ENCODE assay signal across 17 cellular contexts in genomic region chr20:10731190-10731955, GRCh38. TPM values are rescaled to one million over a fixed set of nuclear protein-coding genes. Genes with fewer than 3 reads are reported as not detected.
A peak's percentile ranks its signal among the peaks of the same experiment; 100 is the strongest.
DNase-seq lines count a peak whose midpoint lies in the region; ATAC-seq and TF ChIP-seq lines count a peak whose summit lies in the region.
"Had no signal": no experiment of that assay in that cellular context is flagged by ENCODE, and none has a peak within 500 bp of the region (broad histone marks: within the 10 kb centered on the region; RNA-seq: fewer than 3 reads in every experiment).

No MANE protein-coding gene starts in this region.

- H2AFZ ChIP-seq in mammary epithelial cell (ENCODE audit: low read depth, low read length) (peak overlapping the region; percentile 23), mesenchymal stem cell (ENCODE audit: low read depth, low read length) (no peak overlapping the region)
- H2AFZ ChIP-seq: hepatocyte had no signal

- no peak overlapping the region for H3K4me3 Mint-ChIP-seq in progenitor cell of endocrine pancreas (ENCODE audit: low read depth)
- no peak overlapping the region for H3K4me3 Mint-ChIP-seq in glutamatergic neuron (ENCODE audit: unreplicated experiment)
- H3K4me3 Mint-ChIP-seq: activated T-helper 1 cell treated with anti-CD3 and anti-CD28 coated beads, Interleukin-12 subunit alpha, Interleukin-12 subunit beta, Interleukin-2, Interleukin-4 antibody, amounts not matched to agents 30 ng/mL and 10 ng/mL and 1 ng/mL, durations not matched to agents 14 hours and 24 hours and 36 hours; effector memory CD8-positive, alpha-beta T cell; naive thymus-derived CD8-positive, alpha-beta T cell had no signal

- H3K23ac ChIP-seq in mesenchymal stem cell (ENCODE audit: low read length in 2 of 2): no peak overlapping the region

- no peak overlapping the region for H4K91ac ChIP-seq in mesenchymal stem cell (ENCODE audit: low read length)

- H3K36me3 ChIP-seq in mammary epithelial cell (ENCODE audit: insufficient read depth, low read length): no peaks in the 10 kb centered on the region
- H3K36me3 ChIP-seq in mesenchymal stem cell (ENCODE audit: control insufficient read depth in 1 of 2, insufficient read depth in 2 of 2, low read depth in 1 of 2, low read length in 2 of 2): no peaks in the 10 kb centered on the region
- H3K36me3 ChIP-seq: ascending aorta, left ventricle myocardium inferior had no signal

- H3K27me3 Mint-ChIP-seq in progenitor cell of endocrine pancreas (no peaks in the 10 kb centered on the region), glutamatergic neuron (ENCODE audit: unreplicated experiment) (peaks cover 2% of the 10 kb centered on the region)

- dilution Hi-C loops in mammary epithelial cell (cut with HindIII; ENCODE audit: low sequenced_read_pairs): no loop called here

- peak overlapping the region; percentile 21 for H3K4me2 ChIP-seq in mammary epithelial cell (ENCODE audit: insufficient read depth, low read depth, low read length)
- no peak overlapping the region for H3K4me2 ChIP-seq in mesenchymal stem cell (ENCODE audit: low read length, poor library complexity, severe bottlenecking)
- H3K4me2 ChIP-seq: hepatocyte had no signal

- H3K4me1 Mint-ChIP-seq in progenitor cell of endocrine pancreas (ENCODE audit: low read depth): no peaks in the 10 kb centered on the region
- no peaks in the 10 kb centered on the region for H3K4me1 Mint-ChIP-seq in glutamatergic neuron (ENCODE audit: low read depth, unreplicated experiment)
- H3K4me1 Mint-ChIP-seq: naive thymus-derived CD8-positive, alpha-beta T cell had no signal

- H3K4ac ChIP-seq in mesenchymal stem cell (ENCODE audit: low read depth in 1 of 2, low read length in 2 of 2): no peak overlapping the region

- H2AK5ac ChIP-seq in mesenchymal stem cell (ENCODE audit: low read length, severe bottlenecking): no peak overlapping the region

- no peaks in the 10 kb centered on the region for H3K79me2 ChIP-seq in mammary epithelial cell (ENCODE audit: insufficient read depth, low read length)
- H3K79me2 ChIP-seq: hepatocyte had no signal

- H3K9ac ChIP-seq in mammary epithelial cell (ENCODE audit: insufficient read depth, low read length) (peak overlapping the region; percentile 40), mesenchymal stem cell (ENCODE audit: low read length) (peak overlapping the region; percentile 48)

- in situ Hi-C loops in mammary epithelial cell (cut with MboI; ENCODE audit: low sequenced_read_pairs in 2 of 2): no loop called here

- H4K20me1 ChIP-seq in mammary epithelial cell (ENCODE audit: insufficient read depth, low read length): no peaks in the 10 kb centered on the region

- H2BK15ac ChIP-seq in mesenchymal stem cell (ENCODE audit: low read depth, poor library complexity, severe bottlenecking): peak overlapping the region; percentile 4

- no peaks in the 10 kb centered on the region for H3K9me3 Mint-ChIP-seq in progenitor cell of endocrine pancreas (ENCODE audit: low read depth)
- H3K9me3 Mint-ChIP-seq in glutamatergic neuron (ENCODE audit: unreplicated experiment): no peaks in the 10 kb centered on the region

- intact Hi-C loops in mammary epithelial cell (cut with micrococcal nuclease): loop anchor here (5.0 to 10.0 kb wide), 4 partner anchors 177 to 621 kb away; no protein-coding TSS in a partner anchor

- H3K36me3 Mint-ChIP-seq in progenitor cell of endocrine pancreas (ENCODE audit: insufficient read depth) (no peaks in the 10 kb centered on the region), glutamatergic neuron (ENCODE audit: unreplicated experiment) (peaks cover 4% of the 10 kb centered on the region)
- H3K36me3 Mint-ChIP-seq: naive thymus-derived CD8-positive, alpha-beta T cell had no signal

- CTCF ChIA-PET in mammary epithelial cell (lab: Charles Lee; ENCODE audit: low non-redundant PET): no interaction called here

- 5% methylated on average over 5 of the region's 6 CpGs for WGBS in mammary epithelial cell (ENCODE audit: low coverage, missing lambda C conversion rate)
- 68% methylated on average over 3 of the region's 6 CpGs for WGBS in mesenchymal stem cell

- H3K27ac ChIP-seq in mammary epithelial cell (ENCODE audit: insufficient read depth, low read depth, low read length) (peak overlapping the region; percentile 64), mesenchymal stem cell (ENCODE audit: low read length, poor library complexity, severe bottlenecking) (no peak overlapping the region), coronary artery (peak overlapping the region in 1 of 2 donors; percentile 53)
- H3K27ac ChIP-seq: hepatocyte, left ventricle myocardium inferior had no signal

- H3K14ac ChIP-seq in mesenchymal stem cell (ENCODE audit: low read length in 2 of 2): no peak overlapping the region

- H3K27ac Mint-ChIP-seq in progenitor cell of endocrine pancreas (no peak overlapping the region), glutamatergic neuron (ENCODE audit: unreplicated experiment) (no peak overlapping the region)
- H3K27ac Mint-ChIP-seq: activated T-helper 1 cell treated with anti-CD3 and anti-CD28 coated beads, Interleukin-12 subunit alpha, Interleukin-12 subunit beta, Interleukin-2, Interleukin-4 antibody, amounts not matched to agents 30 ng/mL and 10 ng/mL and 1 ng/mL, durations not matched to agents 14 hours and 24 hours and 36 hours; effector memory CD8-positive, alpha-beta T cell; naive thymus-derived CD8-positive, alpha-beta T cell had no signal

- peak overlapping the region in 1 of 2 experiments; percentile 38 for H2BK12ac ChIP-seq in mesenchymal stem cell (ENCODE audit: low read length in 2 of 2)

- H3K18ac ChIP-seq in mesenchymal stem cell (ENCODE audit: low read depth in 1 of 2, low read length in 2 of 2): peak overlapping the region in 1 of 2 experiments; percentile 69

- H3K27me3 ChIP-seq in mammary epithelial cell (ENCODE audit: insufficient read depth, low read length) (no peaks in the 10 kb centered on the region), mesenchymal stem cell (ENCODE audit: control insufficient read depth in 1 of 2, insufficient read depth in 1 of 2, low read length in 2 of 2) (no peaks in the 10 kb centered on the region)
- H3K27me3 ChIP-seq: ascending aorta, hepatocyte had no signal

- H3K4me1 ChIP-seq in mammary epithelial cell (ENCODE audit: insufficient read depth, low read length) (peaks cover 47% of the 10 kb centered on the region), mesenchymal stem cell (ENCODE audit: control insufficient read depth, insufficient read depth, low read depth, low read length) (peaks cover 2% of the 10 kb centered on the region)

- no peak overlapping the region for H2BK120ac ChIP-seq in mesenchymal stem cell (ENCODE audit: low read depth, low read length)

- BruUV-seq in mammary epithelial cell (replicated peaks; lab: Mats Ljungman, UMichigan): TSS peak; percentile 68

- no peaks in the 10 kb centered on the region for H3K79me1 ChIP-seq in mesenchymal stem cell (replicated peaks; ENCODE audit: low read length, poor library complexity, severe bottlenecking)

- DNase-seq in DMS 273 treated with DMSO at 0.1 percent for 48 hours (lab: John Stamatoyannopoulos, UW): peak; percentile 48
- peak; percentile 16 for DNase-seq in NCI-H1092 (lab: John Stamatoyannopoulos, UW)
- peak; percentile 64 for DNase-seq in mammary epithelial cell
- no peak for DNase-seq in mesenchymal stem cell
- DNase-seq in progenitor cell of endocrine pancreas (ENCODE audit: low spot score, unreplicated experiment): no peak
- DNase-seq in glutamatergic neuron: no peak
- no peak for DNase-seq in coronary artery (ENCODE audit: low spot score)
- DNase-seq: effector memory CD8-positive, alpha-beta T cell; H7; left ventricle myocardium inferior; MM.1S; naive thymus-derived CD8-positive, alpha-beta T cell; OCI-M1 had no signal

- no peak overlapping the region for H4K8ac ChIP-seq in mesenchymal stem cell (ENCODE audit: low read length)

- H3K4me3 ChIP-seq in mammary epithelial cell (replicated peaks in 1 of 3; ENCODE audit: insufficient read depth in 1 of 3, low read depth in 2 of 3, low read length in 3 of 3): no peak overlapping the region
- H3K4me3 ChIP-seq in mesenchymal stem cell (ENCODE audit: insufficient read depth in 1 of 2, low read depth in 1 of 2, low read length in 2 of 2): no peak overlapping the region
- no peak overlapping the region for H3K4me3 ChIP-seq in coronary artery
- H3K4me3 ChIP-seq: ascending aorta, hepatocyte, left ventricle myocardium inferior had no signal

- no peak overlapping the region for H2BK5ac ChIP-seq in mesenchymal stem cell (ENCODE audit: low read depth, low read length, poor library complexity, severe bottlenecking)

- no peak for ATAC-seq in GM21526 (IDR thresholded peaks at IDR 0.05; ENCODE audit: low FRiP score, unreplicated experiment)
- ATAC-seq: effector memory CD8-positive, alpha-beta T cell; naive thymus-derived CD8-positive, alpha-beta T cell had no signal

- H3K9me3 ChIP-seq in mammary epithelial cell (replicated peaks; ENCODE audit: insufficient read depth, low read length) (no peaks in the 10 kb centered on the region), mesenchymal stem cell (ENCODE audit: control insufficient read depth, low read length) (no peaks in the 10 kb centered on the region)
- H3K9me3 ChIP-seq: ascending aorta had no signal

- TF ChIP-seq CTCF in mammary epithelial cell (conservative IDR thresholded peaks at IDR 0.05 in 1 of 2, IDR thresholded peaks at IDR 0.05 in 1 of 2; ENCODE audit: extremely low read depth in 1 of 2, insufficient read depth in 1 of 2, low read depth in 1 of 2, low read length in 2 of 2) (no peak), progenitor cell of endocrine pancreas (IDR thresholded peaks at IDR 0.05; ENCODE audit: unreplicated experiment) (no peak), glutamatergic neuron (IDR thresholded peaks at IDR 0.05; ENCODE audit: partially characterized antibody, unreplicated experiment) (no peak), coronary artery (IDR thresholded peaks at IDR 0.05) (no peak)

RNA-seq across cellular contexts. Expression of gene JAG1, which starts 57.6 kb away (rescaled TPM):
- total RNA-seq in mammary epithelial cell (100 to 1,000 TPM; 244 to 283 TPM), progenitor cell of endocrine pancreas (260 and 277 TPM in 2 replicates), glutamatergic neuron (ENCODE audit: unreplicated experiment) (11.4 TPM)
- 54.7 TPM for polyA plus RNA-seq in mammary epithelial cell
- polyA minus RNA-seq in mammary epithelial cell: 300 TPM
- 13.2 TPM for polyA plus RNA-seq in mesenchymal stem cell (2013, experiment 1 of 2)
- 12.6 TPM for polyA plus RNA-seq in mesenchymal stem cell (2013, experiment 2 of 2)

Comparison
In these comparisons a context has a peak if more than half of its experiments do, and no peak if none do; other contexts are left out.
1. DNase-seq: peak in DMS 273 treated with DMSO at 0.1 percent for 48 hours (single experiment), NCI-H1092 (single experiment) and mammary epithelial cell (single experiment); none in mesenchymal stem cell (single experiment), progenitor cell of endocrine pancreas (single experiment), glutamatergic neuron (single experiment) and coronary artery (single experiment).
2. RNA of gene JAG1, which starts 57.6 kb away (total RNA-seq): 244 to 283 TPM in mammary epithelial cell and 260 to 277 TPM in progenitor cell of endocrine pancreas; 11.4 TPM in glutamatergic neuron (single experiment); every median in the first group is over 10 times any median in the second.